In genomic region chr10:125016611-125017202, GRCh38 we compare ENCODE assay signal across 14 cellular contexts.
DNase-seq lines count a peak whose midpoint lies in the region; ATAC-seq and TF ChIP-seq lines count a peak whose summit lies in the region.
"Had no signal": no experiment of that assay in that cellular context is flagged by ENCODE, and none has a peak within 500 bp of the region (broad histone marks: within the 10 kb centered on the region; RNA-seq: fewer than 3 reads in every experiment).

No MANE protein-coding gene starts in this region.

- H2AFZ ChIP-seq in ACC112 (ENCODE audit: low read length, unreplicated experiment): no peak overlapping the region

- H3K36me3 ChIP-seq in ACC112 (ENCODE audit: insufficient read depth, low read length) (peaks cover 17% of the 10 kb centered on the region; the same call in 1 of the 2 replicates), sigmoid colon (no peaks in the 10 kb centered on the region), MG63 (peaks cover 12% of the 10 kb centered on the region)

- TF ChIP-seq EP300 in sigmoid colon (IDR thresholded peaks at IDR 0.05): no peak

- H3K9me3 Mint-ChIP-seq in chondrocyte (ENCODE audit: low read depth): peaks cover 4% of the 10 kb centered on the region
- H3K9me3 Mint-ChIP-seq in immature natural killer cell: no peaks in the 10 kb centered on the region
- H3K9me3 Mint-ChIP-seq: activated T-helper 2 cell treated with anti-CD3 and anti-CD28 coated beads, Interferon-gamma antibody, Interleukin-2, Interleukin-4, amounts not matched to agents 10 μg/mL and 5 μg/mL and 100 μg/mL, durations not matched to agents 14 hours and 24 hours and 36 hours; stimulated activated effector memory CD8-positive, alpha-beta T cell treated with anti-CD3 and anti-CD28 coated beads, Interleukin-12 subunit alpha, Interleukin-12 subunit beta, amount 100 ng/mL, for 72 hours had no signal

- DNase-seq in chondrocyte (ENCODE audit: low spot score): no peak
- no peak for DNase-seq in immature natural killer cell
- DNase-seq in sigmoid colon: peak; percentile 89
- DNase-seq in T1000 (lab: John Stamatoyannopoulos, UW): no peak
- no peak for DNase-seq in MG63
- no peak for DNase-seq in SW 1271 (lab: John Stamatoyannopoulos, UW)
- DNase-seq: activated CD4-positive, alpha-beta T cell treated with anti-CD3 and anti-CD28 coated beads for 1 hour; DND-41; NCI-H1048 had no signal

- TF ChIP-seq CTCF in chondrocyte (IDR thresholded peaks at IDR 0.05) (no peak), sigmoid colon (IDR thresholded peaks at IDR 0.05) (no peak)

- H3K27ac ChIP-seq in ACC112 (ENCODE audit: low read depth, low read length) (peak overlapping the region; percentile 48), sigmoid colon (peak overlapping the region; percentile 37 to 69 (median 62))

- H3K27me3 Mint-ChIP-seq in chondrocyte (ENCODE audit: low read depth) (no peaks in the 10 kb centered on the region), immature natural killer cell (ENCODE audit: low read depth in 3 of 3) (peaks cover 0 to 18% (median 7%) of the 10 kb centered on the region in 3 donors)

- WGBS in sigmoid colon, 2 donors: 70 to 81% methylated on average over 14 of the region's 14 CpGs

- H3K4me1 Mint-ChIP-seq in chondrocyte (ENCODE audit: low read depth): peaks cover 60% of the 10 kb centered on the region
- H3K4me1 Mint-ChIP-seq in immature natural killer cell: peaks cover 88 to 93% of the 10 kb centered on the region in 2 donors

- no peak for ATAC-seq in GM21737 (IDR thresholded peaks at IDR 0.05; ENCODE audit: unreplicated experiment)
- ATAC-seq: SK-N-SH treated with all-trans-retinoic acid at 6 μM for 48 hours; stimulated activated effector memory CD8-positive, alpha-beta T cell treated with anti-CD3 and anti-CD28 coated beads, Interleukin-12 subunit alpha, Interleukin-12 subunit beta, amount 100 ng/mL, for 72 hours had no signal

- no peaks in the 10 kb centered on the region for H3K27me3 ChIP-seq in ACC112 (ENCODE audit: insufficient read depth, low read length)
- H3K27me3 ChIP-seq in sigmoid colon: no peaks in the 10 kb centered on the region
- H3K27me3 ChIP-seq in MG63: no peaks in the 10 kb centered on the region

- H3K4me3 Mint-ChIP-seq in chondrocyte (ENCODE audit: unreplicated experiment) (no peak overlapping the region), immature natural killer cell (peak overlapping the region; percentile 24 to 71 (median 55))
- H3K4me3 Mint-ChIP-seq: stimulated activated effector memory CD8-positive, alpha-beta T cell treated with anti-CD3 and anti-CD28 coated beads, Interleukin-12 subunit alpha, Interleukin-12 subunit beta, amount 100 ng/mL, for 72 hours had no signal

- peak overlapping the region; percentile 85 for H3K27ac Mint-ChIP-seq in chondrocyte (ENCODE audit: unreplicated experiment)
- H3K27ac Mint-ChIP-seq in immature natural killer cell: peak overlapping the region in 5 of 6 donors; percentile 49 to 90 (median 70)
- H3K27ac Mint-ChIP-seq: activated T-helper 2 cell treated with anti-CD3 and anti-CD28 coated beads, Interferon-gamma antibody, Interleukin-2, Interleukin-4, amounts not matched to agents 10 μg/mL and 5 μg/mL and 100 μg/mL, durations not matched to agents 14 hours and 24 hours and 36 hours; stimulated activated effector memory CD8-positive, alpha-beta T cell treated with anti-CD3 and anti-CD28 coated beads, Interleukin-12 subunit alpha, Interleukin-12 subunit beta, amount 100 ng/mL, for 72 hours had no signal

- H3K9me3 ChIP-seq in sigmoid colon: no peaks in the 10 kb centered on the region
- H3K9me3 ChIP-seq in MG63: no peaks in the 10 kb centered on the region

- intact Hi-C loops in sigmoid colon (cut with DNase I): no loop called here

- peaks cover 13% of the 10 kb centered on the region for H3K36me3 Mint-ChIP-seq in chondrocyte (ENCODE audit: low read depth)
- H3K36me3 Mint-ChIP-seq in immature natural killer cell: peaks cover 4 to 32% (median 7%) of the 10 kb centered on the region in 3 donors
- H3K36me3 Mint-ChIP-seq: stimulated activated effector memory CD8-positive, alpha-beta T cell treated with anti-CD3 and anti-CD28 coated beads, Interleukin-12 subunit alpha, Interleukin-12 subunit beta, amount 100 ng/mL, for 72 hours had no signal

- H3K4me1 ChIP-seq in ACC112 (ENCODE audit: control insufficient read depth, insufficient read depth, low read length, unreplicated experiment): peaks cover 21% of the 10 kb centered on the region
- peaks cover 0 to 46% (median 38%) of the 10 kb centered on the region in 4 donors for H3K4me1 ChIP-seq in sigmoid colon

- no peak for TF ChIP-seq POLR2A in sigmoid colon (IDR thresholded peaks at IDR 0.05)

- H3K4me3 ChIP-seq in ACC112 (ENCODE audit: low read depth, low read length) (no peak overlapping the region), sigmoid colon (no peak overlapping the region), MG63 (no peak overlapping the region)

- peaks cover 67% of the 10 kb centered on the region for H3K79me2 ChIP-seq in ACC112 (ENCODE audit: control insufficient read depth, insufficient read depth, low read length, unreplicated experiment)
